ENCODE assay signal across 29 cellular contexts in genomic region chr20:41123636-41124035, GRCh38.
"Had no signal": no experiment of that assay in that cellular context is flagged by ENCODE, and none has a peak within 500 bp of the region (broad histone marks: within the 10 kb centered on the region; RNA-seq: fewer than 3 reads in every experiment).

No MANE protein-coding gene starts in this region.

- H3K27ac Mint-ChIP-seq: activated B cell treated with CpG ODN at 0.5 μM for 24 hours; activated naive CD8-positive, alpha-beta T cell treated with anti-CD3 and anti-CD28 coated beads, Interleukin-2, amount 50 U/mL, for 24 hours; activated T-helper 17 cell treated with anti-CD3 and anti-CD28 coated beads, Interleukin-2, amount 50 U/mL, for 72 hours; T-helper 2 cell treated with Interferon-gamma antibody and Interleukin-4, amounts not matched to agents 5 μg/mL and 100 μg/mL, for 36 hours had no signal

- H3K4me3 Mint-ChIP-seq: activated B cell treated with CpG ODN at 0.5 μM for 24 hours; activated CD8-positive, alpha-beta T cell treated with anti-CD3 and anti-CD28 coated beads for 36 hours; activated naive CD4-positive, alpha-beta T cell treated with anti-CD3 and anti-CD28 coated beads, Interleukin-2, amount 50 U/mL, for 24 hours; activated naive CD8-positive, alpha-beta T cell treated with anti-CD3 and anti-CD28 coated beads for 36 hours; activated naive CD8-positive, alpha-beta T cell treated with anti-CD3 and anti-CD28 coated beads, Interleukin-2, amount 50 U/mL, for 24 hours; activated T-cell treated with anti-CD3 and anti-CD28 coated beads, Interleukin-2, amount 50 U/mL, for 4 hours; activated T-helper 17 cell treated with anti-CD3 and anti-CD28 coated beads, Interleukin-2, amount 50 U/mL, for 72 hours; T-helper 17 cell; T-helper 2 cell treated with Interferon-gamma antibody and Interleukin-4, amounts not matched to agents 5 μg/mL and 100 μg/mL, for 36 hours had no signal

- H3K27ac ChIP-seq: adrenal gland, body of pancreas, epithelial cell of prostate, esophagus squamous epithelium, gastroesophageal sphincter, heart right ventricle, WERI-Rb-1 had no signal

- H3K9me3 Mint-ChIP-seq: activated B cell treated with CpG ODN at 0.5 μM for 24 hours; activated CD8-positive, alpha-beta T cell treated with anti-CD3 and anti-CD28 coated beads for 36 hours; activated naive CD4-positive, alpha-beta T cell treated with anti-CD3 and anti-CD28 coated beads, Interleukin-2, amount 50 U/mL, for 24 hours; activated naive CD8-positive, alpha-beta T cell treated with anti-CD3 and anti-CD28 coated beads for 36 hours; activated naive CD8-positive, alpha-beta T cell treated with anti-CD3 and anti-CD28 coated beads, Interleukin-2, amount 50 U/mL, for 24 hours; activated T-cell treated with anti-CD3 and anti-CD28 coated beads, Interleukin-2, amount 50 U/mL, for 4 hours; activated T-helper 17 cell treated with anti-CD3 and anti-CD28 coated beads, Interleukin-2, amount 50 U/mL, for 72 hours; T-helper 2 cell treated with Interferon-gamma antibody and Interleukin-4, amounts not matched to agents 5 μg/mL and 100 μg/mL, for 36 hours had no signal

- H3K27me3 ChIP-seq: adrenal gland, body of pancreas, esophagus squamous epithelium, gastroesophageal sphincter, heart right ventricle had no signal

- DNase-seq: activated B cell treated with CpG ODN at 0.5 μM for 24 hours; activated CD4-positive, alpha-beta T cell treated with anti-CD3 and anti-CD28 coated beads for 48 hours; activated CD4-positive, alpha-beta T cell treated with anti-CD3 and anti-CD28 coated beads, Interleukin-2, amount 50 U/mL, for 1 hour; activated CD4-positive, alpha-beta T cell treated with anti-CD3 and anti-CD28 coated beads, Interleukin-2, amount 50 U/mL, for 48 hours; activated CD8-positive, alpha-beta memory T cell treated with anti-CD3 and anti-CD28 coated beads for 24 hours; activated CD8-positive, alpha-beta T cell treated with anti-CD3 and anti-CD28 coated beads for 36 hours; activated effector memory CD4-positive, alpha-beta T cell treated with Interleukin-2 at 50 U/mL for 16 hours; activated gamma-delta T cell treated with Interleukin-2 at 50 U/mL for 16 hours; activated naive CD4-positive, alpha-beta T cell treated with Interleukin-2 at 50 U/mL for 16 hours; activated naive CD8-positive, alpha-beta T cell treated with anti-CD3 and anti-CD28 coated beads for 36 hours; activated naive CD8-positive, alpha-beta T cell treated with anti-CD3 and anti-CD28 coated beads, Interleukin-2, amount 50 U/mL, for 24 hours; activated T-cell treated with anti-CD3 and anti-CD28 coated beads, Interleukin-2, amount 50 U/mL, for 4 hours; adrenal gland; amygdala; aorta; body of pancreas; caudate nucleus; effector CD8-positive, alpha-beta T cell; esophagus squamous epithelium; foreskin melanocyte; heart right ventricle; T-helper 17 cell; T1000; WERI-Rb-1 had no signal

- H3K4me3 ChIP-seq: adrenal gland, body of pancreas, esophagus squamous epithelium, gastroesophageal sphincter, heart right ventricle had no signal

- H3K27me3 Mint-ChIP-seq: activated B cell treated with CpG ODN at 0.5 μM for 24 hours; activated CD8-positive, alpha-beta T cell treated with anti-CD3 and anti-CD28 coated beads for 36 hours; activated naive CD4-positive, alpha-beta T cell treated with anti-CD3 and anti-CD28 coated beads, Interleukin-2, amount 50 U/mL, for 24 hours; activated naive CD8-positive, alpha-beta T cell treated with anti-CD3 and anti-CD28 coated beads for 36 hours; activated naive CD8-positive, alpha-beta T cell treated with anti-CD3 and anti-CD28 coated beads, Interleukin-2, amount 50 U/mL, for 24 hours; activated T-helper 17 cell treated with anti-CD3 and anti-CD28 coated beads, Interleukin-2, amount 50 U/mL, for 72 hours; T-helper 17 cell had no signal

- H3K9me3 ChIP-seq: adrenal gland, body of pancreas, esophagus squamous epithelium, gastroesophageal sphincter, heart right ventricle had no signal

- H3K4me1 ChIP-seq: adrenal gland, body of pancreas, esophagus squamous epithelium, gastroesophageal sphincter had no signal

- H3K4me1 Mint-ChIP-seq: activated B cell treated with CpG ODN at 0.5 μM for 24 hours; activated naive CD4-positive, alpha-beta T cell treated with anti-CD3 and anti-CD28 coated beads, Interleukin-2, amount 50 U/mL, for 24 hours; activated naive CD8-positive, alpha-beta T cell treated with anti-CD3 and anti-CD28 coated beads for 36 hours; activated naive CD8-positive, alpha-beta T cell treated with anti-CD3 and anti-CD28 coated beads, Interleukin-2, amount 50 U/mL, for 24 hours; activated T-helper 17 cell treated with anti-CD3 and anti-CD28 coated beads, Interleukin-2, amount 50 U/mL, for 72 hours had no signal
